In the genomic region with DNA sequence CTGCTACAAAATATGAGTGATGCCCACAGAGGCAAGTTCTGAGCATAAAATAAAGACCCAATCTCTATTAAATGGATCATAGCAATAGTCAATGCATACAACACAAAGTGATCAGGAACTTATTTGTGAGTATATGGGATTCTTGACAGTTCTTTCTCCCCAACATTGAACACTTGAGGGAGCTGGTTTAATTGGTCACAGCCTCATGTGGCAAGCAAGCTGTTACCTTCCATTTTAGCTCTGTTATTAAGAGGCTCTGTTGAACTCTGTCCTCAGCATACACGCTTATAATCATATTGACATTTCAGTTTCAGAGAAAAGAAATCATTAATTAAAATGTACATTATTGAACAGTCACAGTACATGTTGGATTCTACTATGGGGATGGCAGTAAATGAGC, we compare ENCODE assay signal across 2 cellular contexts.
TF ChIP-seq lines count a peak whose summit lies in the region.

No MANE protein-coding gene starts in this region.

TF ChIP-seq in GM23338, 12 proteins besides CTCF, POLR2A, EP300 and RAD21 (continued from another document and continues in another):
- TF ChIP-seq, protein P1, sequence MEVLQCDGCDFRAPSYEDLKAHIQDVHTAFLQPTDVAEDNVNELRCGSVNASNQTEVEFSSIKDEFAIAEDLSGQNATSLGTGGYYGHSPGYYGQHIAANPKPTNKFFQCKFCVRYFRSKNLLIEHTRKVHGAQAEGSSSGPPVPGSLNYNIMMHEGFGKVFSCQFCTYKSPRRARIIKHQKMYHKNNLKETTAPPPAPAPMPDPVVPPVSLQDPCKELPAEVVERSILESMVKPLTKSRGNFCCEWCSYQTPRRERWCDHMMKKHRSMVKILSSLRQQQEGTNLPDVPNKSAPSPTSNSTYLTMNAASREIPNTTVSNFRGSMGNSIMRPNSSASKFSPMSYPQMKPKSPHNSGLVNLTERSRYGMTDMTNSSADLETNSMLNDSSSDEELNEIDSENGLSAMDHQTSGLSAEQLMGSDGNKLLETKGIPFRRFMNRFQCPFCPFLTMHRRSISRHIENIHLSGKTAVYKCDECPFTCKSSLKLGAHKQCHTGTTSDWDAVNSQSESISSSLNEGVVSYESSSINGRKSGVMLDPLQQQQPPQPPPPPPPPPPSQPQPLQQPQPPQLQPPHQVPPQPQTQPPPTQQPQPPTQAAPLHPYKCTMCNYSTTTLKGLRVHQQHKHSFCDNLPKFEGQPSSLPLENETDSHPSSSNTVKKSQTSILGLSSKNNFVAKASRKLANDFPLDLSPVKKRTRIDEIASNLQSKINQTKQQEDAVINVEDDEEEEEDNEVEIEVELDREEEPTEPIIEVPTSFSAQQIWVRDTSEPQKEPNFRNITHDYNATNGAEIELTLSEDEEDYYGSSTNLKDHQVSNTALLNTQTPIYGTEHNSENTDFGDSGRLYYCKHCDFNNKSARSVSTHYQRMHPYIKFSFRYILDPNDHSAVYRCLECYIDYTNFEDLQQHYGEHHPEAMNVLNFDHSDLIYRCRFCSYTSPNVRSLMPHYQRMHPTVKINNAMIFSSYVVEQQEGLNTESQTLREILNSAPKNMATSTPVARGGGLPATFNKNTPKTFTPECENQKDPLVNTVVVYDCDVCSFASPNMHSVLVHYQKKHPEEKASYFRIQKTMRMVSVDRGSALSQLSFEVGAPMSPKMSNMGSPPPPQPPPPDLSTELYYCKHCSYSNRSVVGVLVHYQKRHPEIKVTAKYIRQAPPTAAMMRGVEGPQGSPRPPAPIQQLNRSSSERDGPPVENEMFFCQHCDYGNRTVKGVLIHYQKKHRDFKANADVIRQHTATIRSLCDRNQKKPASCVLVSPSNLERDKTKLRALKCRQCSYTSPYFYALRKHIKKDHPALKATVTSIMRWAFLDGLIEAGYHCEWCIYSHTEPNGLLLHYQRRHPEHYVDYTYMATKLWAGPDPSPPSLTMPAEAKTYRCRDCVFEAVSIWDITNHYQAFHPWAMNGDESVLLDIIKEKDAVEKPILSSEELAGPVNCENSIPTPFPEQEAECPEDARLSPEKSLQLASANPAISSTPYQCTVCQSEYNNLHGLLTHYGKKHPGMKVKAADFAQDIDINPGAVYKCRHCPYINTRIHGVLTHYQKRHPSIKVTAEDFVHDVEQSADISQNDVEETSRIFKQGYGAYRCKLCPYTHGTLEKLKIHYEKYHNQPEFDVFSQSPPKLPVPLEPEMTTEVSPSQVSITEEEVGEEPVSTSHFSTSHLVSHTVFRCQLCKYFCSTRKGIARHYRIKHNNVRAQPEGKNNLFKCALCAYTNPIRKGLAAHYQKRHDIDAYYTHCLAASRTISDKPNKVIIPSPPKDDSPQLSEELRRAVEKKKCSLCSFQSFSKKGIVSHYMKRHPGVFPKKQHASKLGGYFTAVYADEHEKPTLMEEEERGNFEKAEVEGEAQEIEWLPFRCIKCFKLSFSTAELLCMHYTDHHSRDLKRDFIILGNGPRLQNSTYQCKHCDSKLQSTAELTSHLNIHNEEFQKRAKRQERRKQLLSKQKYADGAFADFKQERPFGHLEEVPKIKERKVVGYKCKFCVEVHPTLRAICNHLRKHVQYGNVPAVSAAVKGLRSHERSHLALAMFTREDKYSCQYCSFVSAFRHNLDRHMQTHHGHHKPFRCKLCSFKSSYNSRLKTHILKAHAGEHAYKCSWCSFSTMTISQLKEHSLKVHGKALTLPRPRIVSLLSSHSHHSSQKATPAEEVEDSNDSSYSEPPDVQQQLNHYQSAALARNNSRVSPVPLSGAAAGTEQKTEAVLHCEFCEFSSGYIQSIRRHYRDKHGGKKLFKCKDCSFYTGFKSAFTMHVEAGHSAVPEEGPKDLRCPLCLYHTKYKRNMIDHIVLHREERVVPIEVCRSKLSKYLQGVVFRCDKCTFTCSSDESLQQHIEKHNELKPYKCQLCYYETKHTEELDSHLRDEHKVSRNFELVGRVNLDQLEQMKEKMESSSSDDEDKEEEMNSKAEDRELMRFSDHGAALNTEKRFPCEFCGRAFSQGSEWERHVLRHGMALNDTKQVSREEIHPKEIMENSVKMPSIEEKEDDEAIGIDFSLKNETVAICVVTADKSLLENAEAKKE (CRISPR knock-in tag; IDR thresholded peaks at IDR 0.05), result no peak
- TF ChIP-seq, protein P2, sequence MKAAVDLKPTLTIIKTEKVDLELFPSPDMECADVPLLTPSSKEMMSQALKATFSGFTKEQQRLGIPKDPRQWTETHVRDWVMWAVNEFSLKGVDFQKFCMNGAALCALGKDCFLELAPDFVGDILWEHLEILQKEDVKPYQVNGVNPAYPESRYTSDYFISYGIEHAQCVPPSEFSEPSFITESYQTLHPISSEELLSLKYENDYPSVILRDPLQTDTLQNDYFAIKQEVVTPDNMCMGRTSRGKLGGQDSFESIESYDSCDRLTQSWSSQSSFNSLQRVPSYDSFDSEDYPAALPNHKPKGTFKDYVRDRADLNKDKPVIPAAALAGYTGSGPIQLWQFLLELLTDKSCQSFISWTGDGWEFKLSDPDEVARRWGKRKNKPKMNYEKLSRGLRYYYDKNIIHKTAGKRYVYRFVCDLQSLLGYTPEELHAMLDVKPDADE (IDR thresholded peaks at IDR 0.05), result no peak
- TF ChIP-seq POLR2AphosphoS5 (IDR thresholded peaks at IDR 0.05; ENCODE audit: low read depth) (no peak), ZNF114 (CRISPR knock-in tag; IDR thresholded peaks at IDR 0.05) (no peak), EZH2 (IDR thresholded peaks at IDR 0.05; ENCODE audit: low read depth, unreplicated experiment) (no peak), STAT1 (IDR thresholded peaks at IDR 0.05; ENCODE audit: unreplicated experiment) (no peak), EZH2phosphoT487 (IDR thresholded peaks at IDR 0.05; ENCODE audit: unreplicated experiment) (no peak), NANOG (IDR thresholded peaks at IDR 0.05; ENCODE audit: borderline replicate concordance) (no peak), CREB1 (CRISPR knock-in tag; IDR thresholded peaks at IDR 0.05; ENCODE audit: low read depth) (no peak)
- TF ChIP-seq, protein P3, sequence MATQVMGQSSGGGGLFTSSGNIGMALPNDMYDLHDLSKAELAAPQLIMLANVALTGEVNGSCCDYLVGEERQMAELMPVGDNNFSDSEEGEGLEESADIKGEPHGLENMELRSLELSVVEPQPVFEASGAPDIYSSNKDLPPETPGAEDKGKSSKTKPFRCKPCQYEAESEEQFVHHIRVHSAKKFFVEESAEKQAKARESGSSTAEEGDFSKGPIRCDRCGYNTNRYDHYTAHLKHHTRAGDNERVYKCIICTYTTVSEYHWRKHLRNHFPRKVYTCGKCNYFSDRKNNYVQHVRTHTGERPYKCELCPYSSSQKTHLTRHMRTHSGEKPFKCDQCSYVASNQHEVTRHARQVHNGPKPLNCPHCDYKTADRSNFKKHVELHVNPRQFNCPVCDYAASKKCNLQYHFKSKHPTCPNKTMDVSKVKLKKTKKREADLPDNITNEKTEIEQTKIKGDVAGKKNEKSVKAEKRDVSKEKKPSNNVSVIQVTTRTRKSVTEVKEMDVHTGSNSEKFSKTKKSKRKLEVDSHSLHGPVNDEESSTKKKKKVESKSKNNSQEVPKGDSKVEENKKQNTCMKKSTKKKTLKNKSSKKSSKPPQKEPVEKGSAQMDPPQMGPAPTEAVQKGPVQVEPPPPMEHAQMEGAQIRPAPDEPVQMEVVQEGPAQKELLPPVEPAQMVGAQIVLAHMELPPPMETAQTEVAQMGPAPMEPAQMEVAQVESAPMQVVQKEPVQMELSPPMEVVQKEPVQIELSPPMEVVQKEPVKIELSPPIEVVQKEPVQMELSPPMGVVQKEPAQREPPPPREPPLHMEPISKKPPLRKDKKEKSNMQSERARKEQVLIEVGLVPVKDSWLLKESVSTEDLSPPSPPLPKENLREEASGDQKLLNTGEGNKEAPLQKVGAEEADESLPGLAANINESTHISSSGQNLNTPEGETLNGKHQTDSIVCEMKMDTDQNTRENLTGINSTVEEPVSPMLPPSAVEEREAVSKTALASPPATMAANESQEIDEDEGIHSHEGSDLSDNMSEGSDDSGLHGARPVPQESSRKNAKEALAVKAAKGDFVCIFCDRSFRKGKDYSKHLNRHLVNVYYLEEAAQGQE (IDR thresholded peaks at IDR 0.05; ENCODE audit: unreplicated experiment), result no peak

TF ChIP-seq in GM12878, 131 proteins besides CTCF, POLR2A, EP300 and RAD21 (continued from another document):
- TF ChIP-seq, protein P4, sequence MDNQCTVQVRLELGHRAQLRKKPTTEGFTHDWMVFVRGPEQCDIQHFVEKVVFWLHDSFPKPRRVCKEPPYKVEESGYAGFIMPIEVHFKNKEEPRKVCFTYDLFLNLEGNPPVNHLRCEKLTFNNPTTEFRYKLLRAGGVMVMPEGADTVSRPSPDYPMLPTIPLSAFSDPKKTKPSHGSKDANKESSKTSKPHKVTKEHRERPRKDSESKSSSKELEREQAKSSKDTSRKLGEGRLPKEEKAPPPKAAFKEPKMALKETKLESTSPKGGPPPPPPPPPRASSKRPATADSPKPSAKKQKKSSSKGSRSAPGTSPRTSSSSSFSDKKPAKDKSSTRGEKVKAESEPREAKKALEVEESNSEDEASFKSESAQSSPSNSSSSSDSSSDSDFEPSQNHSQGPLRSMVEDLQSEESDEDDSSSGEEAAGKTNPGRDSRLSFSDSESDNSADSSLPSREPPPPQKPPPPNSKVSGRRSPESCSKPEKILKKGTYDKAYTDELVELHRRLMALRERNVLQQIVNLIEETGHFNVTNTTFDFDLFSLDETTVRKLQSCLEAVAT (IDR thresholded peaks at IDR 0.05), result no peak
